34 cellular contexts compared by ENCODE assay signal in genomic region chr9:133552236-133552635, GRCh38. TPM values are rescaled to one million over a fixed set of nuclear protein-coding genes. Genes with fewer than 3 reads are reported as not detected.
"Had no signal": no experiment of that assay in that cellular context is flagged by ENCODE, and none has a peak within 500 bp of the region (broad histone marks: within the 10 kb centered on the region; RNA-seq: fewer than 3 reads in every experiment).

No MANE protein-coding gene starts in this region.

- H3K4me2 ChIP-seq: neural progenitor cell, smooth muscle cell had no signal

- ATAC-seq: left colon; left lung; lower lobe of right lung; natural killer cell; right lobe of liver; stimulated activated naive B cell treated with anti-CD40 and anti-IgM and Interleukin-4, amounts not matched to agents 10 μg/mL and 1 μg/mL and 100 μg/mL, for 72 hours; upper lobe of right lung had no signal

- H3K27ac ChIP-seq: left lung, lower lobe of right lung, neural progenitor cell, ovary, right atrium auricular region, right lobe of liver, suprapubic skin, thoracic aorta, tibial artery, upper lobe of right lung had no signal

- H3K9me3 ChIP-seq: left lung, lower lobe of right lung, ovary, right atrium auricular region, right lobe of liver, suprapubic skin, thoracic aorta, tibial artery, upper lobe of right lung had no signal

- DNase-seq: hypothalamus; immature natural killer cell; kidney; left colon; left lung; lower lobe of right lung; mammary epithelial cell; mesendoderm; naive B cell; natural killer cell; nephron progenitor cell; ovary; right lobe of liver; stimulated activated CD4-positive, alpha-beta T cell treated with anti-CD3 and anti-CD28 coated beads, Interleukin-1b, Interleukin-23, amount 100 ng/mL, for 48 hours; stimulated activated CD4-positive, alpha-beta T cell treated with anti-CD3 and anti-CD28 coated beads, Interleukin-2, amount 100 ng/mL, for 48 hours; stimulated activated CD4-positive, alpha-beta T cell treated with anti-CD3 and anti-CD28 coated beads, Interleukin-4, amount 100 ng/mL, for 4 hours; stimulated activated CD8-positive, alpha-beta memory T cell treated with anti-CD3 and anti-CD28 coated beads, Interleukin-4, amount 100 ng/mL, for 48 hours; stimulated activated naive B cell treated with anti-CD40 and anti-IgM and Interleukin-4, amounts not matched to agents 10 μg/mL and 1 μg/mL and 100 μg/mL, for 72 hours; tibial artery; upper lobe of right lung had no signal

- H3K36me3 ChIP-seq: neural progenitor cell, ovary, right atrium auricular region, right lobe of liver, suprapubic skin, thoracic aorta, tibial artery had no signal

- H3K9ac ChIP-seq: neural progenitor cell had no signal

- H3K4me1 ChIP-seq: right lobe of liver, suprapubic skin, tibial artery had no signal

- H2AFZ ChIP-seq: neural progenitor cell had no signal

- H3K4me3 ChIP-seq: left lung, lower lobe of right lung, neural progenitor cell, ovary, right atrium auricular region, right lobe of liver, smooth muscle cell, suprapubic skin, thoracic aorta, tibial artery, upper lobe of right lung had no signal

- H3K27me3 ChIP-seq: left lung, neural progenitor cell, ovary, right atrium auricular region, right lobe of liver, upper lobe of right lung had no signal

RNA-seq across cellular contexts. Expression of gene ADAMTSL2, which starts 17.7 kb away (rescaled TPM):
- total RNA-seq: natural killer cell, pulmonary artery endothelial cell had no signal
- polyA plus RNA-seq: immature natural killer cell, mammary epithelial cell had no signal

RNA-seq across cellular contexts. Expression of gene MYMK, which starts 27.5 kb away (rescaled TPM):
- total RNA-seq: kidney, left colon, left lung, liver, lower lobe of right lung, mammary epithelial cell, mesothelial cell of epicardium, mononuclear cell, natural killer cell, omental fat pad, ovary, progenitor cell of endocrine pancreas, pulmonary artery endothelial cell, renal cortical epithelial cell, right atrium auricular region, right lobe of liver, smooth muscle cell, subcutaneous adipose tissue, suprapubic skin, thoracic aorta, upper lobe of right lung had no signal
- polyA plus RNA-seq: immature natural killer cell, liver, mammary epithelial cell, ovary, smooth muscle cell had no signal

RNA-seq across cellular contexts. Expression of gene FAM163B, which starts 57.0 kb away (rescaled TPM):
- total RNA-seq: lower lobe of right lung, mammary epithelial cell, mononuclear cell, natural killer cell, omental fat pad, progenitor cell of endocrine pancreas, pulmonary artery endothelial cell, renal cortical epithelial cell, skeletal muscle tissue, subcutaneous adipose tissue, suprapubic skin, thoracic aorta, upper lobe of right lung had no signal
- polyA plus RNA-seq: immature natural killer cell, mammary epithelial cell had no signal
